In the genomic region with DNA sequence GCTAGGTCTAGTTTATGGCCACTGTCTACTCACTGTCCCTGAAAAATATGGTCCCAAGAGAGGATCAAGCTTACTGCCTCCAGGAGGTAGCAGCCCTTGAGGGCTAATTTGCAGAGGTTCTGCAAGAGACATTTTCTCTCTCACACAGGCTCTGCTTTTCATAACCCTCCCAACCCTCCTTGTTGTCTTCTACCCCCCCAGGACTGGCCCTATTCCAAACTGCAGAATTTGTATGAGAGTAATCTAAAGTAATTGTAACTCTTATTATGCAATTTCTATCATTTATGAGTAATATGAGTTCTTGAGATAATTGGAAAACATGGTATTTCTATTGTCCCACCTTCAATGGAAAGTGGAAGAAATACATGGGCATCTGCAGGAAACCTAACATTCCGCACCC, we compare ENCODE assay signal across 38 cellular contexts.
"Had no signal": no experiment of that assay in that cellular context is flagged by ENCODE, and none has a peak within 500 bp of the region (broad histone marks: within the 10 kb centered on the region; RNA-seq: fewer than 3 reads in every experiment).

No MANE protein-coding gene starts in this region.

- H3K4me1 ChIP-seq: ascending aorta had no signal

- H3K27me3 ChIP-seq: adrenal gland, ascending aorta, cardiac muscle cell had no signal

- DNase-seq: activated CD4-positive, alpha-beta memory T cell treated with anti-CD3 and anti-CD28 coated beads for 36 hours; activated CD4-positive, alpha-beta T cell treated with anti-CD3 and anti-CD28 coated beads for 4 hours; activated CD4-positive, alpha-beta T cell treated with anti-CD3 and anti-CD28 coated beads, Interleukin-2, amount 10 ng/mL, durations not matched to agents 24 days and 14 days; activated CD4-positive, alpha-beta T cell treated with anti-CD3 and anti-CD28 coated beads, Interleukin-2, amount 50 U/mL, for 1 hour; activated CD4-positive, alpha-beta T cell treated with anti-CD3 and anti-CD28 coated beads, Interleukin-2, amount 50 U/mL, for 4 hours; activated CD4-positive, CD25-positive, alpha-beta regulatory T cell; activated CD8-positive, alpha-beta memory T cell treated with anti-CD3 and anti-CD28 coated beads, Interleukin-2, amount 50 U/mL, for 4 hours; activated CD8-positive, alpha-beta T cell treated with anti-CD3 and anti-CD28 coated beads for 36 hours; activated effector memory CD4-positive, alpha-beta T cell treated with anti-CD3 and anti-CD28 coated beads, Interleukin-2, amount 50 U/mL, for 16 hours; activated gamma-delta T cell treated with Interleukin-2 at 50 U/mL for 16 hours; activated naive CD4-positive, alpha-beta T cell; activated naive CD4-positive, alpha-beta T cell treated with anti-CD3 and anti-CD28 coated beads for 36 hours; activated naive CD4-positive, alpha-beta T cell treated with anti-CD3 and anti-CD28 coated beads, Interleukin-2, amount 50 U/mL, for 16 hours; activated naive CD8-positive, alpha-beta T cell treated with anti-CD3 and anti-CD28 coated beads for 36 hours; activated T-cell treated with anti-CD3 and anti-CD28 coated beads for 4 hours; activated T-cell treated with anti-CD3 and anti-CD28 coated beads, Interleukin-2, amount 50 U/mL, for 1 hour; activated T-cell treated with anti-CD3 and anti-CD28 coated beads, Interleukin-2, amount 50 U/mL, for 4 hours; activated T-cell treated with anti-CD3 and anti-CD28 coated beads, Interleukin-2, amount 50 U/mL, for 72 hours; adrenal gland; amygdala; anterior cingulate cortex; caudate nucleus; cerebellar nuclear complex; SW 1271; T-helper 1 cell; T-helper 2 cell; T-helper 9 cell had no signal

- H3K4me1 Mint-ChIP-seq: activated naive CD8-positive, alpha-beta T cell treated with anti-CD3 and anti-CD28 coated beads for 36 hours; activated T-helper 17 cell treated with anti-CD3 and anti-CD28 coated beads, Interleukin-2, amount 50 U/mL, for 72 hours; brain; central memory CD8-positive, alpha-beta T cell had no signal

- H3K27me3 Mint-ChIP-seq: activated CD4-positive, alpha-beta memory T cell treated with anti-CD3 and anti-CD28 coated beads for 36 hours; activated CD8-positive, alpha-beta T cell treated with anti-CD3 and anti-CD28 coated beads for 36 hours; activated naive CD8-positive, alpha-beta T cell treated with anti-CD3 and anti-CD28 coated beads for 36 hours; activated T-helper 17 cell treated with anti-CD3 and anti-CD28 coated beads, Interleukin-2, amount 50 U/mL, for 72 hours had no signal

- H3K27ac ChIP-seq: adrenal gland, ascending aorta, cardiac muscle cell, VCaP had no signal

- H3K36me3 Mint-ChIP-seq: activated CD4-positive, alpha-beta memory T cell treated with anti-CD3 and anti-CD28 coated beads for 36 hours; brain had no signal

- H3K4me3 ChIP-seq: adrenal gland, ascending aorta, cardiac muscle cell had no signal

- H3K27ac Mint-ChIP-seq: activated CD4-positive, alpha-beta memory T cell treated with anti-CD3 and anti-CD28 coated beads for 36 hours; activated CD4-positive, alpha-beta T cell treated with anti-CD3 and anti-CD28 coated beads, Interleukin-2, amount 10 ng/mL, durations not matched to agents 24 days and 14 days; activated CD8-positive, alpha-beta T cell treated with anti-CD3 and anti-CD28 coated beads for 36 hours; activated naive CD4-positive, alpha-beta T cell treated with anti-CD3 and anti-CD28 coated beads for 36 hours; activated naive CD4-positive, alpha-beta T cell treated with anti-CD3 and anti-CD28 coated beads, Interleukin-2, amount 50 U/mL, for 72 hours; activated naive CD8-positive, alpha-beta T cell treated with anti-CD3 and anti-CD28 coated beads for 36 hours; activated T-cell treated with anti-CD3 and anti-CD28 coated beads, Interleukin-2, amount 50 U/mL, for 72 hours; activated T-helper 1 cell treated with anti-CD3 and anti-CD28 coated beads, Interleukin-12 subunit alpha, Interleukin-12 subunit beta, Interleukin-2, Interleukin-4 antibody, amounts not matched to agents 30 ng/mL and 10 ng/mL and 1 ng/mL, durations not matched to agents 14 hours and 24 hours and 36 hours; activated T-helper 17 cell treated with anti-CD3 and anti-CD28 coated beads, Interleukin-2, amount 50 U/mL, for 72 hours; brain; T-helper 1 cell treated with Interleukin-12 subunit alpha and Interleukin-12 subunit beta and Interleukin-4 antibody, amounts not matched to agents 30 μg/mL and 1 μg/mL, for 36 hours; T-helper 2 cell treated with Interferon-gamma antibody and Interleukin-4, amounts not matched to agents 5 μg/mL and 100 μg/mL, for 36 hours had no signal

- ATAC-seq: activated CD4-positive, CD25-positive, alpha-beta regulatory T cell treated with anti-CD3 and anti-CD28 coated beads, Interleukin-2, amount 50 U/mL, for 24 hours; activated CD8-positive, alpha-beta T cell treated with anti-CD3 and anti-CD28 coated beads for 36 hours; activated naive CD4-positive, alpha-beta T cell treated with anti-CD3 and anti-CD28 coated beads, Interleukin-2, amount 50 U/mL, for 72 hours; activated T-cell treated with anti-CD3 and anti-CD28 coated beads, Interleukin-2, amount 50 U/mL, for 4 hours; activated T-cell treated with anti-CD3 and anti-CD28 coated beads, Interleukin-2, amount 50 U/mL, for 72 hours; activated T-helper 17 cell treated with anti-CD3 and anti-CD28 coated beads, Interleukin-2, amount 50 U/mL, for 72 hours had no signal

- H3K4me3 Mint-ChIP-seq: activated CD4-positive, alpha-beta memory T cell treated with anti-CD3 and anti-CD28 coated beads for 36 hours; activated CD4-positive, alpha-beta T cell treated with anti-CD3 and anti-CD28 coated beads, Interleukin-2, amount 10 ng/mL, durations not matched to agents 24 days and 14 days; activated CD8-positive, alpha-beta T cell treated with anti-CD3 and anti-CD28 coated beads for 36 hours; activated naive CD4-positive, alpha-beta T cell treated with anti-CD3 and anti-CD28 coated beads for 36 hours; activated naive CD8-positive, alpha-beta T cell treated with anti-CD3 and anti-CD28 coated beads for 36 hours; activated T-cell treated with anti-CD3 and anti-CD28 coated beads, Interleukin-2, amount 50 U/mL, for 4 hours; activated T-cell treated with anti-CD3 and anti-CD28 coated beads, Interleukin-2, amount 50 U/mL, for 72 hours; activated T-helper 1 cell treated with anti-CD3 and anti-CD28 coated beads, Interleukin-12 subunit alpha, Interleukin-12 subunit beta, Interleukin-2, Interleukin-4 antibody, amounts not matched to agents 30 ng/mL and 10 ng/mL and 1 ng/mL, durations not matched to agents 14 hours and 24 hours and 36 hours; activated T-helper 17 cell treated with anti-CD3 and anti-CD28 coated beads, Interleukin-2, amount 50 U/mL, for 72 hours; brain; central memory CD8-positive, alpha-beta T cell; T-helper 1 cell treated with Interleukin-12 subunit alpha and Interleukin-12 subunit beta and Interleukin-4 antibody, amounts not matched to agents 30 μg/mL and 1 μg/mL, for 36 hours; T-helper 2 cell treated with Interferon-gamma antibody and Interleukin-4, amounts not matched to agents 5 μg/mL and 100 μg/mL, for 36 hours had no signal

- H3K36me3 ChIP-seq: adrenal gland, ascending aorta, cardiac muscle cell had no signal
